ENCODE assay signal across 31 cellular contexts in genomic region chr7:46879783-46880182, GRCh38.
"Had no signal": no experiment of that assay in that cellular context is flagged by ENCODE, and none has a peak within 500 bp of the region (broad histone marks: within the 10 kb centered on the region; RNA-seq: fewer than 3 reads in every experiment).

No MANE protein-coding gene starts in this region.

- H3K27me3 ChIP-seq: adrenal gland, ascending aorta, ovary, vagina had no signal

- ATAC-seq: left lobe of liver; sciatic nerve; stimulated activated effector memory CD8-positive, alpha-beta T cell treated with anti-CD3 and anti-CD28 coated beads, Interleukin-12 subunit alpha, Interleukin-12 subunit beta, amount 100 ng/mL, for 72 hours had no signal

- H3K27ac ChIP-seq: adrenal gland, ascending aorta, ovary, skin epidermis, vagina, VCaP had no signal

- H3K36me3 Mint-ChIP-seq: activated naive CD8-positive, alpha-beta T cell; stimulated activated effector memory CD8-positive, alpha-beta T cell treated with anti-CD3 and anti-CD28 coated beads, Interleukin-12 subunit alpha, Interleukin-12 subunit beta, amount 100 ng/mL, for 72 hours had no signal

- H3K4me1 ChIP-seq: adrenal gland, ascending aorta, vagina had no signal

- H3K4me1 Mint-ChIP-seq: stimulated activated effector memory CD8-positive, alpha-beta T cell treated with anti-CD3 and anti-CD28 coated beads, Interleukin-12 subunit alpha, Interleukin-12 subunit beta, amount 100 ng/mL, for 72 hours had no signal

- H3K36me3 ChIP-seq: adrenal gland, ascending aorta, ovary, vagina had no signal

- FAIRE-seq: endometrium, TTC549 had no signal

- H3K27ac Mint-ChIP-seq: activated naive CD8-positive, alpha-beta T cell; dendritic cell treated with granulocyte-macrophage colony-stimulating factor and Interleukin-4, amounts not matched to agents 40 ng/mL and 50 ng/mL, for 4 days; nephron progenitor cell; progenitor cell of endocrine pancreas; stimulated activated effector memory CD8-positive, alpha-beta T cell treated with anti-CD3 and anti-CD28 coated beads, Interleukin-12 subunit alpha, Interleukin-12 subunit beta, amount 100 ng/mL, for 72 hours; stimulated activated naive CD8-positive, alpha-beta T cell treated with anti-CD3 and anti-CD28 coated beads, Interleukin-15, Interleukin-2, amounts not matched to agents 100 ng/mL and 50 ng/mL, for 24 hours; type B pancreatic cell had no signal

- H3K9me3 ChIP-seq: adrenal gland, ascending aorta, ovary, vagina had no signal

- DNase-seq: activated CD4-positive, alpha-beta T cell treated with anti-CD3 and anti-CD28 coated beads for 4 hours; activated CD4-positive, alpha-beta T cell treated with anti-CD3 and anti-CD28 coated beads, Interleukin-2, amount 50 U/mL, for 4 hours; activated effector memory CD4-positive, alpha-beta T cell treated with Interleukin-2 at 50 U/mL for 16 hours; activated naive CD4-positive, alpha-beta T cell treated with Interleukin-2 at 50 U/mL for 16 hours; activated T-cell treated with anti-CD3 and anti-CD28 coated beads for 4 hours; adrenal gland; central memory CD4-positive, alpha-beta T cell; effector CD4-positive, alpha-beta T cell; foreskin fibroblast; head of caudate nucleus; hippocampal formation; kidney glomerular epithelial cell; nephron progenitor cell; ovary; retina; stimulated activated CD4-positive, alpha-beta T cell treated with anti-CD3 and anti-CD28 coated beads, Interleukin-4, amount 100 ng/mL, for 24 hours had no signal

- H3K4me3 ChIP-seq: adrenal gland, ascending aorta, lung, ovary, skin epidermis, vagina had no signal

- H3K4me3 Mint-ChIP-seq: activated naive CD8-positive, alpha-beta T cell; dendritic cell treated with granulocyte-macrophage colony-stimulating factor and Interleukin-4, amounts not matched to agents 40 ng/mL and 50 ng/mL, for 4 days; nephron progenitor cell; stimulated activated effector memory CD8-positive, alpha-beta T cell treated with anti-CD3 and anti-CD28 coated beads, Interleukin-12 subunit alpha, Interleukin-12 subunit beta, amount 100 ng/mL, for 72 hours; stimulated activated naive CD8-positive, alpha-beta T cell treated with anti-CD3 and anti-CD28 coated beads, Interleukin-15, Interleukin-2, amounts not matched to agents 100 ng/mL and 50 ng/mL, for 24 hours; type B pancreatic cell had no signal

- H3K27me3 Mint-ChIP-seq: activated naive CD8-positive, alpha-beta T cell; dendritic cell treated with granulocyte-macrophage colony-stimulating factor and Interleukin-4, amounts not matched to agents 40 ng/mL and 50 ng/mL, for 4 days; progenitor cell of endocrine pancreas; stimulated activated naive CD8-positive, alpha-beta T cell treated with anti-CD3 and anti-CD28 coated beads, Interleukin-15, Interleukin-2, amounts not matched to agents 100 ng/mL and 50 ng/mL, for 24 hours; type B pancreatic cell had no signal
